ENCODE assay signal across 8 cellular contexts in the genomic region with DNA sequence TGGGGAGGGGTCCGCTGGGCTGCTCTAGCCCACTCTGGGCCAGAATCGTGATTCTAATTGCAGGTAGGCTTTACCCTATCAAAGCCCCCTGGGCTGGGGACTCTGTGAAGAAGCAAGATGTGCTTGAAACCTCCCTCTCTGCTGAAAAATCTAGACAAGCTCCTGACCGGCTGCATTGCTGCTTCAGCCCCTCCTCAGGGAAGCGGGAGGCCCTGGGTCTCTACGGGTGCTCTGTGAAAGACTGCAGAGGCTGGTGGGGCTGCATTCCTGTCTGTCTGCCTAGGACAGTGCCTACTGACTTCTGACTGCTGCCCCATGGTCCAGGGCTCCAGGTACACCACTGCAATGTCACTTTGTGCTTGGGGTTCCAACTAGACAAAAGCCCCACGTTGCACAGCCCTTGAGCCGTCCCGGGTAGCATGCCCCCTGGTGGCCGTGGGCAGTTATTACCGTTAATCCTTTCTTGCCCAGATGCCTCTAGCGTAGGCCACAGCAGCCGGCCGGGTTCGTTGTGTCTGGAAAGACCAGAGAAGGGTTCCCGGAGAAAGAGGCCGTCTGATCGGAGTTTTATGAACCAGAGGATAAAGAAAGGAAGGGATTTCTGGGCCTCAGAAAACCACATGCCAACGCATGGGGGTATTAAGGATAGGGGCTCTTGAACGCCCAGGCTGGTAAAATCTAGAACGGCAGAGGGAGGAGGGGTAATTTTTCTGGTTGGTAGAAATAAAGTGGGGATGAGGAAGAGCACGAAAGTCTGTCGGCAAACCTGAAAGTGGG. TPM values are rescaled to one million over a fixed set of nuclear protein-coding genes. Genes with fewer than 3 reads are reported as not detected.
DNase-seq lines count a peak whose midpoint lies in the region; TF ChIP-seq lines count a peak whose summit lies in the region.

No MANE protein-coding gene starts in this region.

- no peaks in the 10 kb centered on the region for H3K36me3 ChIP-seq in H7 (replicated peaks; ENCODE audit: control insufficient read depth, insufficient read depth, low read length)
- H3K36me3 ChIP-seq in tibial nerve = no peaks in the 10 kb centered on the region

- H3K36me3 Mint-ChIP-seq in nephron progenitor cell (ENCODE audit: low read depth) = no peaks in the 10 kb centered on the region

- H3K4me1 ChIP-seq in tibial nerve = no peaks in the 10 kb centered on the region

- TF ChIP-seq EP300 in tibial nerve (IDR thresholded peaks at IDR 0.05) = no peak

- no peak overlapping the region for H3K4me3 ChIP-seq in H7 (ENCODE audit: insufficient read depth, low read depth, low read length)
- no peak overlapping the region for H3K4me3 ChIP-seq in tibial nerve

- no peaks in the 10 kb centered on the region for H3K9me3 Mint-ChIP-seq in nephron progenitor cell

- TF ChIP-seq POLR2A in tibial nerve (IDR thresholded peaks at IDR 0.05) = no peak

- H3K4me1 Mint-ChIP-seq in nephron progenitor cell = no peaks in the 10 kb centered on the region

- H3K4me3 Mint-ChIP-seq in nephron progenitor cell = no peak overlapping the region

- in situ Hi-C loops in G401 (cut with HindIII; ENCODE audit: low sequenced_read_pairs) = no loop called here

- H3K27me3 ChIP-seq in H7 (ENCODE audit: control insufficient read depth, insufficient read depth, low read length) (no peaks in the 10 kb centered on the region), tibial nerve (no peaks in the 10 kb centered on the region)

- no peaks in the 10 kb centered on the region for H3K9me3 ChIP-seq in tibial nerve

- peaks cover 23% of the 10 kb centered on the region for H3K27me3 Mint-ChIP-seq in nephron progenitor cell (ENCODE audit: low read depth, poor library complexity)

- peak; percentile 19 for DNase-seq in G401 (ENCODE audit: low spot score)
- DNase-seq in H7 = peak; percentile 83
- peak; percentile 5 for DNase-seq in NCI-H2029 (lab: John Stamatoyannopoulos, UW)
- peak; percentile 54 for DNase-seq in activated CD4-positive, alpha-beta T cell treated with anti-CD3 and anti-CD28 coated beads, Interleukin-2, amount 50 U/mL, for 1 hour
- peak; percentile 27 for DNase-seq in effector CD8-positive, alpha-beta T cell (lab: John Stamatoyannopoulos, UW)
- DNase-seq in nephron progenitor cell = peak; percentile 68
- DNase-seq in tibial nerve (ENCODE audit: low spot score in 2 of 2) = no peak
- DNase-seq in mesenteric fat pad (ENCODE audit: low spot score) = no peak

- no peak overlapping the region for H3K27ac Mint-ChIP-seq in nephron progenitor cell

- WGBS in tibial nerve, 2 donors = 65 to 68% methylated on average over 22 of the region's 22 CpGs

- H3K27ac ChIP-seq in tibial nerve = no peak overlapping the region

- TF ChIP-seq CTCF in nephron progenitor cell (IDR thresholded peaks at IDR 0.05) (peak; percentile 78), tibial nerve (IDR thresholded peaks at IDR 0.05) (peak; percentile 20 to 50 (median 28))

RNA-seq across cellular contexts. Expression of a gene that starts 15.9 kb away (rescaled TPM):
- not detected in 2 replicates for total RNA-seq in G401 (2014; rRNA removed; shearing (Covaris generic))
- 0.28 and 0.59 TPM in 2 replicates for total RNA-seq in H7 (2014; rRNA removed; shearing (Covaris generic))
- total RNA-seq in tibial nerve (not detected), mesenteric fat pad (not detected)

RNA-seq across cellular contexts. Expression of a gene that starts 49.2 kb away (rescaled TPM):
- 3.3 and 6.0 TPM in 2 replicates for total RNA-seq in G401 (2014; rRNA removed; shearing (Covaris generic))
- 14.3 and 16.0 TPM in 2 replicates for total RNA-seq in H7 (2014; rRNA removed; shearing (Covaris generic))
- total RNA-seq in tibial nerve (10 to 100 TPM in 1 of 4 donors, 1 to 10 TPM in 3; 5.5 to 19.8 (median 8.1) TPM), mesenteric fat pad (15.2 TPM)

Comparison
In these comparisons a context has a peak if more than half of its experiments do, and no peak if none do; other contexts are left out.
1. DNase-seq: peak in G401 (single experiment), H7 (single experiment), NCI-H2029 (single experiment), activated CD4-positive, alpha-beta T cell treated with anti-CD3 and anti-CD28 coated beads, Interleukin-2, amount 50 U/mL, for 1 hour (single experiment), effector CD8-positive, alpha-beta T cell (single experiment) and nephron progenitor cell (single experiment); none in tibial nerve (0 of 2) and mesenteric fat pad (single experiment).